In genomic region chr1:33257388-33257758, GRCh38 we compare ENCODE assay signal across 8 cellular contexts. TPM values are rescaled to one million over a fixed set of nuclear protein-coding genes. Genes with fewer than 3 reads are reported as not detected.
A peak's percentile ranks its signal among the peaks of the same experiment; 100 is the strongest.
DNase-seq lines count a peak whose midpoint lies in the region; ATAC-seq, FAIRE-seq and TF ChIP-seq lines count a peak whose summit lies in the region.

No MANE protein-coding gene starts in this region.

- peak overlapping the region; percentile 78 for H3K9ac ChIP-seq in H9 (ENCODE audit: extremely low read depth, insufficient read length, low read length)

- H3K56ac ChIP-seq in H9 (ENCODE audit: insufficient read length, low read depth, low read length): no peak overlapping the region

- FAIRE-seq in small intestine (lab: Jason Lieb, UNC): no peak

- peak overlapping the region; percentile 99 for H3K4me3 ChIP-seq in right cardiac atrium (ENCODE audit: low read length)
- peak overlapping the region; percentile 76 to 86 for H3K4me3 ChIP-seq in small intestine (ENCODE audit: low read depth in 1 of 2, low read length in 2 of 2)

- peak overlapping the region; percentile 78 for H3K18ac ChIP-seq in H9 (ENCODE audit: insufficient read length, low read depth, low read length)

- ATAC-seq in WTC11: no peak
- no peak for ATAC-seq in right cardiac atrium
- ATAC-seq in HG03460 (IDR thresholded peaks at IDR 0.05; ENCODE audit: unreplicated experiment): no peak

- no peak overlapping the region for H2BK12ac ChIP-seq in H9 (ENCODE audit: insufficient read length, low read depth, low read length)

- no peak overlapping the region for H2BK20ac ChIP-seq in H9 (ENCODE audit: low read depth, low read length, poor library complexity, severe bottlenecking)

- no peak overlapping the region for H4K5ac ChIP-seq in H9 (ENCODE audit: insufficient read length, low read depth, low read length)

- H4K20me1 ChIP-seq in H9 (ENCODE audit: control insufficient read depth, insufficient read depth, insufficient read length): no peaks in the 10 kb centered on the region

- POLR2A ChIA-PET in WTC11 (lab: Charles Lee): interaction anchor here (0.8 kb wide), 1 partner anchor 76 kb away, joined by 3 read pairs; no protein-coding TSS in a partner anchor

- peaks cover 4% of the 10 kb centered on the region; the same call in 1 of the 2 replicates for H3K79me2 ChIP-seq in H9 (ENCODE audit: insufficient read depth, low read length)

- peaks cover 1 to 13% (median 5%) of the 10 kb centered on the region in 3 experiments; a peak in 2 of 7 replicates for H3K36me3 Mint-ChIP-seq in H9 (ENCODE audit: insufficient read depth in 1 of 3, low read depth in 3 of 3)
- H3K36me3 Mint-ChIP-seq in WTC11: no peaks in the 10 kb centered on the region; the same call in 1 of the 2 replicates

- no peak overlapping the region for H4K8ac ChIP-seq in H9 (replicated peaks; ENCODE audit: insufficient read length, low read depth, low read length)

- H3K4me2 ChIP-seq in H9 (ENCODE audit: insufficient read depth, insufficient read length, low read length): peak overlapping the region; percentile 72

- peaks cover 14% of the 10 kb centered on the region for H3K23me2 ChIP-seq in H9 (ENCODE audit: insufficient read length, low read depth, low read length, poor library complexity, severe bottlenecking)

- TF ChIP-seq CTCF in H9 (conservative IDR thresholded peaks at IDR 0.05) (no peak), WTC11 (IDR thresholded peaks at IDR 0.05) (no peak)

- no peak overlapping the region for H2AFZ ChIP-seq in H9 (ENCODE audit: low read length)

- H3K4me1 Mint-ChIP-seq in H9 (peaks cover 37% of the 10 kb centered on the region in 2 experiments), WTC11 (peaks cover 34% of the 10 kb centered on the region)

- H2AK5ac ChIP-seq in H9 (ENCODE audit: insufficient read length, low read length): no peak overlapping the region

- no peak overlapping the region for H2BK15ac ChIP-seq in H9 (ENCODE audit: low read depth, low read length)

- no peaks in the 10 kb centered on the region for H3K27me3 ChIP-seq in H9 (ENCODE audit: insufficient read depth, low read length)
- H3K27me3 ChIP-seq in right cardiac atrium (ENCODE audit: control insufficient read depth, insufficient read depth): no peaks in the 10 kb centered on the region
- H3K27me3 ChIP-seq in small intestine (ENCODE audit: control insufficient read depth in 2 of 2, insufficient read depth in 2 of 2, low read length in 2 of 2): no peaks in the 10 kb centered on the region

- no CpG with 5 or more reads among the region's 9 CpGs for WGBS in H9 (ENCODE audit: extremely low coverage, insufficient read length, low lambda C conversion rate)
- under 1% methylated on average over 9 of the region's 9 CpGs for WGBS in right cardiac atrium
- 0 to 6% (median 1%) methylated on average over 9 of the region's 9 CpGs for WGBS in small intestine, 3 donors

- H3K9me3 Mint-ChIP-seq in H9 (no peaks in the 10 kb centered on the region), WTC11 (no peaks in the 10 kb centered on the region)

- no peaks in the 10 kb centered on the region for H3K36me3 ChIP-seq in small intestine (ENCODE audit: control insufficient read depth in 2 of 2, insufficient read depth in 2 of 2, low read length in 2 of 2)

- H3K79me1 ChIP-seq in H9 (ENCODE audit: insufficient read depth, low read depth, low read length, poor library complexity, severe bottlenecking): peaks cover 4% of the 10 kb centered on the region

- H3K4ac ChIP-seq in H9 (ENCODE audit: low read depth, low read length): no peak overlapping the region; the same call in 1 of the 2 replicates

- H3K27ac Mint-ChIP-seq in H9: peak overlapping the region in 1 of 3 experiments; percentile 99; a peak in 2 of 7 replicates
- H3K27ac Mint-ChIP-seq in WTC11: no peak overlapping the region

- H3K23ac ChIP-seq in H9 (ENCODE audit: insufficient read length, low read depth, low read length): no peak overlapping the region

- no peak for DNase-seq in H9
- DNase-seq in WTC11 (ENCODE audit: low spot score): no peak
- DNase-seq in right cardiac atrium: no peak
- DNase-seq in small intestine: no peak
- no peak for DNase-seq in mucosa of gallbladder (ENCODE audit: low spot score)
- DNase-seq in central memory CD4-positive, alpha-beta T cell: no peak
- no peak for DNase-seq in NCI-H146 (lab: John Stamatoyannopoulos, UW)

- peak overlapping the region; percentile 72 for H3K14ac ChIP-seq in H9 (ENCODE audit: insufficient read depth, low read length)

- H3K4me1 ChIP-seq in H9 (ENCODE audit: insufficient read depth, low read length) (peaks cover 6% of the 10 kb centered on the region; the same call in 1 of the 2 replicates), right cardiac atrium (ENCODE audit: control insufficient read depth, insufficient read depth, low read length) (peaks cover 29% of the 10 kb centered on the region), small intestine (ENCODE audit: control insufficient read depth in 2 of 2, insufficient read depth in 1 of 2, low read depth in 1 of 2, low read length in 1 of 2) (peaks cover 11 to 18% of the 10 kb centered on the region in 2 donors)

- CTCF ChIA-PET in WTC11 (lab: Charles Lee): interaction anchor here (0.6 to 1.4 kb wide), 5 partner anchors 13 to 120 kb away, joined by 3 to 5 read pairs (median 3); no protein-coding TSS in a partner anchor

- intact Hi-C loops in right cardiac atrium (cut with DNase I): no loop called here

- H2BK5ac ChIP-seq in H9 (ENCODE audit: insufficient read length, low read length): no peak overlapping the region

- H2BK120ac ChIP-seq in H9 (ENCODE audit: low read depth, low read length, poor library complexity, severe bottlenecking): no peak overlapping the region

- no peak overlapping the region for H4K91ac ChIP-seq in H9 (ENCODE audit: insufficient read length, low read depth, low read length)

- H3K9me3 ChIP-seq in H9 (ENCODE audit: control insufficient read depth, low read depth, low read length) (no peaks in the 10 kb centered on the region), right cardiac atrium (ENCODE audit: control insufficient read depth, low read length) (no peaks in the 10 kb centered on the region), small intestine (ENCODE audit: control insufficient read depth, low read depth) (no peaks in the 10 kb centered on the region)

- H3K27me3 Mint-ChIP-seq in H9 (ENCODE audit: low read depth) (peaks cover 21% of the 10 kb centered on the region), WTC11 (ENCODE audit: low read depth) (peaks cover 23% of the 10 kb centered on the region)

- H3K4me3 Mint-ChIP-seq in H9: peak overlapping the region; percentile 92 to 99
- H3K4me3 Mint-ChIP-seq in WTC11: peak overlapping the region; percentile 92

- H3K27ac ChIP-seq in H9 (ENCODE audit: insufficient read length, low read depth, low read length) (no peak overlapping the region), right cardiac atrium (ENCODE audit: low read length) (peak overlapping the region; percentile 93), small intestine (ENCODE audit: low read depth in 1 of 2, low read length in 1 of 2) (peak overlapping the region in 1 of 2 donors; percentile 80)

- no peak overlapping the region for H3T11ph ChIP-seq in H9 (ENCODE audit: low read length)

TF ChIP-seq in WTC11, 78 proteins besides CTCF, POLR2A, EP300 and RAD21 (continues in another document):
- TF ChIP-seq MLX (CRISPR knock-in tag; IDR thresholded peaks at IDR 0.05) (no peak), NFYB (CRISPR knock-in tag; conservative IDR thresholded peaks at IDR 0.05; ENCODE audit: low read depth) (no peak), MXD4 (CRISPR knock-in tag; IDR thresholded peaks at IDR 0.05; ENCODE audit: borderline replicate concordance) (no peak), ARID4B (CRISPR knock-in tag; IDR thresholded peaks at IDR 0.05; ENCODE audit: borderline replicate concordance) (no peak)

RNA-seq across cellular contexts. Expression of gene ZNF362, which starts 1.1 kb away (rescaled TPM):
- total RNA-seq in H9 (2021) (18.7 and 19.4 TPM in 2 replicates), WTC11 (2021) (23.9 to 25.7 TPM (median 24.2 TPM) in 3 replicates), right cardiac atrium (10 to 100 TPM; 31.0 to 42.5 (median 40.8) TPM), mucosa of gallbladder (39.9 TPM)
- polyA plus RNA-seq in right cardiac atrium (22.2 TPM), small intestine (10 to 100 TPM in 1 of 3 donors, 1 to 10 TPM in 2; 3.1 to 10.6 (median 5.7) TPM)
